In the genomic region with DNA sequence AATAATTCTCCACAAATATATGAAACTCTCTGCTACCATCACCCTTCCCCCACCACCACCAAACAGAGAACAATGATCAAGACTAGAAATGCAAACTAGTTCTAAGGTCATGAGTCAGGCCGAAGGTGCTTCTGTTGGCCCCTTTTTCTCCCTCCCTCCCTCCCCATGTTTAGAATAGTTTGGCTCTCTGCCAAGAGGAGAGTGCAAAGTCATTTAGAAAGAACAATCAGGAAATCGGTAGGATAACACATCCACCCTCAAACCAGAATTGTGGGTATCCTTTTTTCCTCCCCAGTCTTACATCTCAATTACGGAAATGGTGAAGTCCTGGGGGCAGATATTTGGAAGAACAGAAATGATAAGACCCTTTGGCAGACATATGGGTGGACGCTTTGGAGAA, we compare ENCODE assay signal across 24 cellular contexts.
A peak's percentile ranks its signal among the peaks of the same experiment; 100 is the strongest.
DNase-seq lines count a peak whose midpoint lies in the region; ATAC-seq, FAIRE-seq and TF ChIP-seq lines count a peak whose summit lies in the region.
"Had no signal": no experiment of that assay in that cellular context is flagged by ENCODE, and none has a peak within 500 bp of the region (broad histone marks: within the 10 kb centered on the region; RNA-seq: fewer than 3 reads in every experiment).

No MANE protein-coding gene starts in this region.

- no peak overlapping the region for H2AFZ ChIP-seq in GM12878 (ENCODE audit: control insufficient read depth, low read depth, low read length)

- no peak overlapping the region for H3K4me3 Mint-ChIP-seq in MCF 10A (ENCODE audit: unreplicated experiment)
- H3K4me3 Mint-ChIP-seq: CD4-positive, alpha-beta memory T cell; IgD-negative memory B cell had no signal

- ATAC-seq in GM12878, result no peak
- ATAC-seq: A549 had no signal

- CTCF ChIA-PET in MCF 10A (lab: Yijun Ruan, JAX) (no interaction called here), GM12878 (lab: Yijun Ruan, JAX) (interaction anchor here (1.2 kb wide), 1 partner anchor 65 kb away, joined by 3 read pairs; no protein-coding TSS in a partner anchor)

- 69% methylated on average over 4 of the region's 4 CpGs for WGBS in GM12878 (ENCODE audit: insufficient coverage, insufficient replicate concordance, low lambda C conversion rate, missing lambda C conversion rate)

- no peak overlapping the region for H3K27ac Mint-ChIP-seq in MCF 10A (ENCODE audit: low read depth, unreplicated experiment)
- H3K27ac Mint-ChIP-seq: CD4-positive, alpha-beta memory T cell; IgD-negative memory B cell had no signal

- SMC1A ChIA-PET in GM12878 (lab: Charles Lee; ENCODE audit: uncharacterized antibody, unreplicated experiment), result interaction anchor here (1.0 kb wide), 1 partner anchor 23 kb away, joined by 3 read pairs; no protein-coding TSS in a partner anchor

- no TSS peak for BruUV-seq in MCF 10A (replicated peaks; lab: Mats Ljungman, UMichigan)
- no TSS peak for BruUV-seq in GM12878 (replicated peaks; lab: Mats Ljungman, UMichigan)

- no peaks in the 10 kb centered on the region for H3K9me3 ChIP-seq in breast epithelium
- H3K9me3 ChIP-seq in GM12878 (replicated peaks; ENCODE audit: control insufficient read depth, insufficient read depth, low read length), result no peaks in the 10 kb centered on the region; the same call in 2 of the 3 replicates
- H3K9me3 ChIP-seq in Peyer's patch, result no peaks in the 10 kb centered on the region
- no peaks in the 10 kb centered on the region for H3K9me3 ChIP-seq in MG63
- H3K9me3 ChIP-seq: A549, Caco-2 had no signal

- intact Hi-C loops in MCF 10A (cut with micrococcal nuclease) (no loop called here), breast epithelium (cut with DNase I; ENCODE audit: low total_unique reads) (no loop called here), GM12878 (cut with micrococcal nuclease; ENCODE audit: unreplicated experiment) (no loop called here)

- no peak for FAIRE-seq in GM12878 (lab: Jason Lieb, UNC)
- FAIRE-seq: A549, G401.6, RCC 7860 had no signal

- H4K20me1 ChIP-seq in GM12878 (ENCODE audit: control insufficient read depth, insufficient read depth), result no peaks in the 10 kb centered on the region

- in situ Hi-C loops in GM12878 (cut with MboI), result no loop called here

- TF ChIP-seq CTCF in MCF 10A (IDR thresholded peaks at IDR 0.05; ENCODE audit: unreplicated experiment) (no peak), breast epithelium (IDR thresholded peaks at IDR 0.05) (no peak), GM12878 (IDR thresholded peaks at IDR 0.05 in 2 of 3, conservative IDR thresholded peaks at IDR 0.05 in 1 of 3; ENCODE audit: control insufficient read depth in 2 of 3, extremely low read depth in 1 of 3, insufficient read depth in 1 of 3, low read depth in 3 of 3, low read length in 3 of 3) (no peak), Peyer's patch (IDR thresholded peaks at IDR 0.05) (no peak)

- TF ChIP-seq RAD21 in GM12878 (IDR thresholded peaks at IDR 0.05; ENCODE audit: insufficient read depth, low read depth, low read length), result no peak

- peaks cover 4% of the 10 kb centered on the region for H3K36me3 Mint-ChIP-seq in MCF 10A (ENCODE audit: insufficient read depth, unreplicated experiment)
- H3K36me3 Mint-ChIP-seq: CD4-positive, alpha-beta memory T cell had no signal

- H3K4me3 ChIP-seq in breast epithelium (no peak overlapping the region), GM12878 (no peak overlapping the region), Peyer's patch (no peak overlapping the region), MG63 (no peak overlapping the region)
- H3K4me3 ChIP-seq: A549, SK-N-MC had no signal

- H3K27me3 ChIP-seq in breast epithelium (no peaks in the 10 kb centered on the region), GM12878 (replicated peaks in 1 of 2; ENCODE audit: control insufficient read depth in 2 of 2, insufficient read depth in 2 of 2, low read length in 1 of 2) (no peaks in the 10 kb centered on the region), Peyer's patch (no peaks in the 10 kb centered on the region), MG63 (peaks cover 7% of the 10 kb centered on the region)

- TF ChIP-seq POLR2A in breast epithelium (IDR thresholded peaks at IDR 0.05) (no peak), GM12878 (IDR thresholded peaks at IDR 0.05; ENCODE audit: low read depth, low read length) (no peak), Peyer's patch (IDR thresholded peaks at IDR 0.05) (no peak)

- H3K9me3 Mint-ChIP-seq in MCF 10A (ENCODE audit: unreplicated experiment), result no peaks in the 10 kb centered on the region
- H3K9me3 Mint-ChIP-seq: CD4-positive, alpha-beta memory T cell; IgD-negative memory B cell had no signal

- POLR2A ChIA-PET in MCF 10A (lab: Yijun Ruan, JAX) (no interaction called here), GM12878 (lab: Charles Lee) (no interaction called here)

- H3K27ac ChIP-seq in breast epithelium (no peak overlapping the region), GM12878 (ENCODE audit: control insufficient read depth, insufficient read depth) (no peak overlapping the region), Peyer's patch (no peak overlapping the region)
- H3K27ac ChIP-seq: A549, SK-N-MC had no signal

- H3K36me3 ChIP-seq in breast epithelium (no peaks in the 10 kb centered on the region), GM12878 (ENCODE audit: control insufficient read depth in 2 of 2, insufficient read depth in 2 of 2, low read length in 1 of 2) (0 out of 4 replicates have a peak, but pooled peaks cover 0 to 2% of the 10 kb centered on the region in 2 experiments), Peyer's patch (peaks cover 0 to 4% (median 0%) of the 10 kb centered on the region in 3 donors), MG63 (no peaks in the 10 kb centered on the region)

- H3K4me1 ChIP-seq in breast epithelium, result no peaks in the 10 kb centered on the region
- H3K4me1 ChIP-seq in GM12878 (ENCODE audit: control insufficient read depth, insufficient read depth, low read length), result peaks cover 13% of the 10 kb centered on the region
- H3K4me1 ChIP-seq in Peyer's patch, result peaks cover 0 to 6% (median 0%) of the 10 kb centered on the region in 4 donors
- H3K4me1 ChIP-seq: A549, Caco-2 had no signal

- peak; percentile 8 for DNase-seq in MCF 10A (ENCODE audit: unreplicated experiment)
- no peak for DNase-seq in breast epithelium (ENCODE audit: low spot score in 2 of 2)
- DNase-seq in NCI-H69 (lab: John Stamatoyannopoulos, UW), result peak; percentile 51
- DNase-seq in GM12878 (ENCODE audit: low read depth, low spot score), result no peak
- no peak for DNase-seq in Ammon's horn (ENCODE audit: low spot score)
- no peak for DNase-seq in Peyer's patch
- no peak for DNase-seq in MG63
- DNase-seq: AML-193; C1 segment of cervical spinal cord; Caco-2; CD4-positive, alpha-beta memory T cell; GOT3; HCEC 1CT; Karpas-422; NCI-H2029; NCI-H345; NCI-H510A treated with DMSO at 0.1 percent for 48 hours; OCI-M1; SIG-M5 had no signal

- RAD21 ChIA-PET in GM12878 (lab: Charles Lee; ENCODE audit: unreplicated experiment), result no interaction called here

- no peak for TF ChIP-seq EP300 in GM12878 (IDR thresholded peaks at IDR 0.05; ENCODE audit: borderline replicate concordance in 1 of 2, control insufficient read depth in 1 of 2, low read depth in 2 of 2, low read length in 2 of 2)

- H3K4me1 Mint-ChIP-seq in MCF 10A (ENCODE audit: insufficient read depth, unreplicated experiment), result no peaks in the 10 kb centered on the region

- H3K27me3 Mint-ChIP-seq in MCF 10A (ENCODE audit: insufficient read depth, unreplicated experiment), result no peaks in the 10 kb centered on the region

- no peak overlapping the region for H3K9ac ChIP-seq in GM12878 (ENCODE audit: control insufficient read depth, insufficient read depth, low read length)

- H3K4me2 ChIP-seq in GM12878 (ENCODE audit: control insufficient read depth, insufficient read depth), result no peak overlapping the region
- H3K4me2 ChIP-seq: A549 had no signal

- H3K79me2 ChIP-seq in GM12878 (ENCODE audit: control insufficient read depth, insufficient read depth, low read length), result no peaks in the 10 kb centered on the region

TF ChIP-seq in GM12878, 131 proteins besides CTCF, POLR2A, EP300 and RAD21:
- TF ChIP-seq SMAD1 (IDR thresholded peaks at IDR 0.05; ENCODE audit: low read depth, partially characterized antibody) (peak; percentile 51), JUNB (IDR thresholded peaks at IDR 0.05) (0 out of 2 replicates have a peak, but pooled peaks have one; percentile 14), TBL1XR1 (IDR thresholded peaks at IDR 0.05; ENCODE audit: low read depth, low read length) (no peak)
- TF ChIP-seq, protein P1, sequence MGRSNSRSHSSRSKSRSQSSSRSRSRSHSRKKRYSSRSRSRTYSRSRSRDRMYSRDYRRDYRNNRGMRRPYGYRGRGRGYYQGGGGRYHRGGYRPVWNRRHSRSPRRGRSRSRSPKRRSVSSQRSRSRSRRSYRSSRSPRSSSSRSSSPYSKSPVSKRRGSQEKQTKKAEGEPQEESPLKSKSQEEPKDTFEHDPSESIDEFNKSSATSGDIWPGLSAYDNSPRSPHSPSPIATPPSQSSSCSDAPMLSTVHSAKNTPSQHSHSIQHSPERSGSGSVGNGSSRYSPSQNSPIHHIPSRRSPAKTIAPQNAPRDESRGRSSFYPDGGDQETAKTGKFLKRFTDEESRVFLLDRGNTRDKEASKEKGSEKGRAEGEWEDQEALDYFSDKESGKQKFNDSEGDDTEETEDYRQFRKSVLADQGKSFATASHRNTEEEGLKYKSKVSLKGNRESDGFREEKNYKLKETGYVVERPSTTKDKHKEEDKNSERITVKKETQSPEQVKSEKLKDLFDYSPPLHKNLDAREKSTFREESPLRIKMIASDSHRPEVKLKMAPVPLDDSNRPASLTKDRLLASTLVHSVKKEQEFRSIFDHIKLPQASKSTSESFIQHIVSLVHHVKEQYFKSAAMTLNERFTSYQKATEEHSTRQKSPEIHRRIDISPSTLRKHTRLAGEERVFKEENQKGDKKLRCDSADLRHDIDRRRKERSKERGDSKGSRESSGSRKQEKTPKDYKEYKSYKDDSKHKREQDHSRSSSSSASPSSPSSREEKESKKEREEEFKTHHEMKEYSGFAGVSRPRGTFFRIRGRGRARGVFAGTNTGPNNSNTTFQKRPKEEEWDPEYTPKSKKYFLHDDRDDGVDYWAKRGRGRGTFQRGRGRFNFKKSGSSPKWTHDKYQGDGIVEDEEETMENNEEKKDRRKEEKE (IDR thresholded peaks at IDR 0.05), result no peak
TF ChIP-seq in GM12878: peak in this region for 2.

Comparison
In these comparisons a context has a peak if more than half of its experiments do, and no peak if none do; other contexts are left out.
1. DNase-seq: peak in MCF 10A (single experiment) and NCI-H69 (single experiment); none in breast epithelium (0 of 2), GM12878 (single experiment), Ammon's horn (single experiment), Peyer's patch (0 of 3) and MG63 (single experiment).